ENCODE assay signal across 8 cellular contexts in the genomic region with DNA sequence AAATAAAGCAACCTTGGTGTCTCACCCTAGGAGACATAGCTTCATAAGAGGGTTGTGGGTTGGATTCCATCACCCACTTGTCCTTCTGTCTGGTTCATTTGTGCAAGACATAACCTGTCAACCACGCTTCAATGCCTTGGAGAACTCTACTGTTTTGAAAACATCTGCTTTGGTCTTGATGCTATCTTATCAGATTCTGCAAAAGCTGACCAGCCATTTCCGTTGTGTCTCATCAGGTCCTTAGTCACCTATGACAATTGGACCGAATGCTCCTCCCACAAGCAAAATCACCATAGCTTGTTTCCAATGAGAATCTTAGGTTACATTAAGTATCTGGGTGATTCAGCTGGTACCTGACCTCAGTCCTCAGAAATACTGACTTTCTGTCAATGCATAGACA. TPM values are rescaled to one million over a fixed set of nuclear protein-coding genes. Genes with fewer than 3 reads are reported as not detected.
DNase-seq lines count a peak whose midpoint lies in the region; ATAC-seq and TF ChIP-seq lines count a peak whose summit lies in the region.

No MANE protein-coding gene starts in this region.

- no peak for TF ChIP-seq CTCF in colonic mucosa (IDR thresholded peaks at IDR 0.05)
- TF ChIP-seq CTCF in transverse colon (IDR thresholded peaks at IDR 0.05): no peak

- H3K36me3 ChIP-seq in colonic mucosa (no peaks in the 10 kb centered on the region), transverse colon (no peaks in the 10 kb centered on the region)

- no peak for TF ChIP-seq EP300 in transverse colon (IDR thresholded peaks at IDR 0.05; ENCODE audit: low read depth)

- H3K27me3 ChIP-seq in colonic mucosa (no peaks in the 10 kb centered on the region), transverse colon (no peaks in the 10 kb centered on the region)

- ATAC-seq in GM18861 (IDR thresholded peaks at IDR 0.05; ENCODE audit: unreplicated experiment) (peak; percentile 62), HG03139 (IDR thresholded peaks at IDR 0.05; ENCODE audit: unreplicated experiment) (peak; percentile 42)

- 66 to 83% methylated on average over 2 to 3 of the region's 3 CpGs for WGBS in transverse colon (ENCODE audit: low coverage in 1 of 2), 2 donors

- no peaks in the 10 kb centered on the region for H3K4me1 ChIP-seq in colonic mucosa
- H3K4me1 ChIP-seq in transverse colon: peaks cover 0 to 5% (median 0%) of the 10 kb centered on the region in 4 donors

- in situ Hi-C loops in transverse colon (cut with MboI; ENCODE audit: low pct_ligation_motif_present in 1 of 4, low pct_unique_long_range_greater_than_20kb in 1 of 4, low sequenced_read_pairs in 3 of 4): no loop called here

- no peak for TF ChIP-seq POLR2A in transverse colon (IDR thresholded peaks at IDR 0.05)

- no peak overlapping the region for H3K9ac ChIP-seq in colonic mucosa (ENCODE audit: low read depth in 2 of 2, low read length in 2 of 2)

- DNase-seq in activated CD8-positive, alpha-beta memory T cell treated with anti-CD3 and anti-CD28 coated beads, Interleukin-2, amount 50 U/mL, for 1 hour (ENCODE audit: extremely low read depth): peak; percentile 53
- DNase-seq in stimulated activated CD4-positive, alpha-beta T cell treated with anti-CD3 and anti-CD28 coated beads, Interleukin-12 subunit alpha, Interleukin-12 subunit beta, amount 100 ng/mL, for 24 hours (ENCODE audit: low read depth in 2 of 2): peak; percentile 16 to 32
- DNase-seq in DMS114 treated with DMSO at 0.1 percent for 48 hours (lab: John Stamatoyannopoulos, UW; ENCODE audit: unreplicated experiment): no peak
- no peak for DNase-seq in colonic mucosa
- no peak for DNase-seq in transverse colon
- no peak for DNase-seq in NCI-H2227 treated with DMSO at 0.1 percent for 48 hours (lab: John Stamatoyannopoulos, UW)

- H3K4me3 ChIP-seq in colonic mucosa: no peak overlapping the region
- H3K4me3 ChIP-seq in transverse colon: no peak overlapping the region

- no peak overlapping the region for H3K27ac ChIP-seq in colonic mucosa
- no peak overlapping the region for H3K27ac ChIP-seq in transverse colon

- H3K9me3 ChIP-seq in colonic mucosa: no peaks in the 10 kb centered on the region
- H3K9me3 ChIP-seq in transverse colon: no peaks in the 10 kb centered on the region

- intact Hi-C loops in colonic mucosa (cut with DNase I) (no loop called here), transverse colon (cut with DNase I; ENCODE audit: low total_unique reads) (no loop called here)

RNA-seq across cellular contexts. Expression of gene STAT4, which starts 35.4 kb away (rescaled TPM):
- 1 to 10 TPM; 2.0 to 2.1 TPM for total RNA-seq in colonic mucosa
- total RNA-seq in transverse colon: 1 to 10 TPM in 2 of 4 donors, not detected in 2; 3.1 to 9.1 TPM

Comparison
In these comparisons a context has a peak if more than half of its experiments do, and no peak if none do; other contexts are left out.
1. DNase-seq: peak in activated CD8-positive, alpha-beta memory T cell treated with anti-CD3 and anti-CD28 coated beads, Interleukin-2, amount 50 U/mL, for 1 hour (single experiment) and stimulated activated CD4-positive, alpha-beta T cell treated with anti-CD3 and anti-CD28 coated beads, Interleukin-12 subunit alpha, Interleukin-12 subunit beta, amount 100 ng/mL, for 24 hours (2 of 2); none in DMS114 treated with DMSO at 0.1 percent for 48 hours (single experiment), colonic mucosa (single experiment), transverse colon (single experiment) and NCI-H2227 treated with DMSO at 0.1 percent for 48 hours (single experiment).